1 cellular context compared by ENCODE assay signal in genomic region chr9:133797406-133798150, GRCh38.
TF ChIP-seq lines count a peak whose summit lies in the region.

No MANE protein-coding gene starts in this region.

TF ChIP-seq in K562, 482 proteins besides CTCF, POLR2A, EP300 and RAD21 (continued from another document):
- TF ChIP-seq ATF3 (IDR thresholded peaks at IDR 0.05): peak; percentile 82
- TF ChIP-seq ATF3 (CRISPR knock-in tag; conservative IDR thresholded peaks at IDR 0.05): no peak
- TF ChIP-seq ARID1B (IDR thresholded peaks at IDR 0.05): no peak
- TF ChIP-seq L3MBTL2 (IDR thresholded peaks at IDR 0.05): peak; percentile 66
- TF ChIP-seq NBN (IDR thresholded peaks at IDR 0.05; ENCODE audit: low read depth): no peak
- TF ChIP-seq ARID3B (CRISPR knock-in tag; IDR thresholded peaks at IDR 0.05; ENCODE audit: borderline replicate concordance): no peak
- no peak for TF ChIP-seq FOXM1 (IDR thresholded peaks at IDR 0.05; ENCODE audit: low read depth)
- no peak for TF ChIP-seq FOXM1 (CRISPR knock-in tag; IDR thresholded peaks at IDR 0.05; ENCODE audit: low read depth)
- TF ChIP-seq IRF2 (CRISPR knock-in tag; IDR thresholded peaks at IDR 0.05): no peak
- TF ChIP-seq ATF7 (IDR thresholded peaks at IDR 0.05): peak; percentile 85
- no peak for TF ChIP-seq PCBP1 (IDR thresholded peaks at IDR 0.05; ENCODE audit: low read depth, low read length, poor library complexity, severe bottlenecking)
- TF ChIP-seq MIER1 (IDR thresholded peaks at IDR 0.05; ENCODE audit: low read depth): no peak
